ENCODE assay signal across 18 cellular contexts in the genomic region with DNA sequence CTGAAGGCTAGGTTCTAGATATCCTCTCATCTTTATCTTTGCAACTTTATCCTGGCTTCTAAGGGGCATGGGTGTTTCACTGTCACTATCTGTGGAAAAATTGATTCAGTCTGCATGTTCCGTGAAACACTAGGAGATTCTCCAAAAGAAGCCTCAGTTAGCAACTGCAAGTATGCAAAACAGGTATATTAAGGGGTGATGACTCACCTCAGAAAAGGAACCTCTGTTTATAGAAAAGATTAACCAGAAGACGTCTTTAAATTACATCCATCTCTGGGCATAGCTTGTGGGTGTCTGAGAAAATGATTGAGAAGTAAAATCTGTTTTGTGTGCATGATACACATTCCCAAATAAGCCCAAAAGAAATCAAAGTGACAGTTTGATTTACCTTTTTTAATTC.
DNase-seq lines count a peak whose midpoint lies in the region; ATAC-seq and TF ChIP-seq lines count a peak whose summit lies in the region.
"Had no signal": no experiment of that assay in that cellular context is flagged by ENCODE, and none has a peak within 500 bp of the region (broad histone marks: within the 10 kb centered on the region; RNA-seq: fewer than 3 reads in every experiment).

No MANE protein-coding gene starts in this region.

- TF ChIP-seq CTCF in A673 (conservative IDR thresholded peaks at IDR 0.05; ENCODE audit: low read depth, low read length) (no peak), CD14-positive monocyte (IDR thresholded peaks at IDR 0.05) (no peak)

- no peak for DNase-seq in activated CD4-positive, alpha-beta T cell treated with anti-CD3 and anti-CD28 coated beads, Interleukin-2, amount 50 U/mL, for 48 hours
- DNase-seq in A673 (ENCODE audit: low spot score) (no peak), CD14-positive monocyte (ENCODE audit: low spot score) (no peak)
- no peak for DNase-seq in activated CD8-positive, alpha-beta memory T cell treated with anti-CD3 and anti-CD28 coated beads for 24 hours
- DNase-seq: activated CD4-positive, alpha-beta T cell treated with anti-CD3 and anti-CD28 coated beads for 48 hours; activated naive CD4-positive, alpha-beta T cell treated with anti-CD3 and anti-CD28 coated beads for 36 hours; EL; foreskin fibroblast; left colon; NCI-H774; stimulated activated CD4-positive, alpha-beta T cell treated with anti-CD3 and anti-CD28 coated beads, Interleukin-2, amount 100 ng/mL, for 24 hours; substantia nigra had no signal

- CTCF ChIA-PET in A673 (lab: Charles Lee): no interaction called here

- H3K36me3 ChIP-seq in A673 (ENCODE audit: insufficient read depth, low read length, poor library complexity, severe bottlenecking): no peaks in the 10 kb centered on the region

- BruUV-seq in A673 (replicated peaks; lab: Mats Ljungman, UMichigan): no TSS peak

- H3K27me3 ChIP-seq in A673 (replicated peaks; ENCODE audit: insufficient read depth, low read depth, low read length, poor library complexity): peaks cover 8% of the 10 kb centered on the region

- intact Hi-C loops in A673 (cut with micrococcal nuclease; ENCODE audit: unreplicated experiment): no loop called here
- intact Hi-C loops in CD14-positive monocyte (cut with micrococcal nuclease): no loop called here

- no peaks in the 10 kb centered on the region for H3K4me1 Mint-ChIP-seq in CD14-positive monocyte

- peaks cover 0 to 7% (median 0%) of the 10 kb centered on the region in 7 donors for H3K9me3 Mint-ChIP-seq in CD14-positive monocyte
- H3K9me3 Mint-ChIP-seq: activated naive CD4-positive, alpha-beta T cell treated with anti-CD3 and anti-CD28 coated beads for 36 hours had no signal

- H3K4me1 ChIP-seq in A673 (ENCODE audit: insufficient read depth, low read length, poor library complexity, severe bottlenecking): no peaks in the 10 kb centered on the region

- no peak overlapping the region for H3K4me3 Mint-ChIP-seq in CD14-positive monocyte
- H3K4me3 Mint-ChIP-seq: activated naive CD4-positive, alpha-beta T cell treated with anti-CD3 and anti-CD28 coated beads for 36 hours had no signal

- H3K9me3 ChIP-seq in A673 (ENCODE audit: low read depth, low read length, poor library complexity, severe bottlenecking): no peaks in the 10 kb centered on the region

- H3K36me3 Mint-ChIP-seq in CD14-positive monocyte: no peaks in the 10 kb centered on the region

- no peak overlapping the region for H3K4me3 ChIP-seq in A673 (ENCODE audit: low read depth, low read length, poor library complexity, severe bottlenecking)
- H3K4me3 ChIP-seq: K562 had no signal

- ATAC-seq in GM18861 (IDR thresholded peaks at IDR 0.05; ENCODE audit: unreplicated experiment) (peak; percentile 72), GM21381 (IDR thresholded peaks at IDR 0.05; ENCODE audit: unreplicated experiment) (peak; percentile 66), HG02943 (IDR thresholded peaks at IDR 0.05; ENCODE audit: low read depth, unreplicated experiment) (peak; percentile 61), HG03469 (IDR thresholded peaks at IDR 0.05; ENCODE audit: unreplicated experiment) (peak; percentile 41)
- ATAC-seq: K562, left colon, sciatic nerve had no signal

- H3K27me3 Mint-ChIP-seq in CD14-positive monocyte (ENCODE audit: low read depth in 3 of 3): peaks cover 2 to 3% (median 2%) of the 10 kb centered on the region in 3 donors

- H3K27ac ChIP-seq in A673 (ENCODE audit: low read depth, low read length, poor library complexity, severe bottlenecking): no peak overlapping the region

- POLR2A ChIA-PET in A673 (lab: Charles Lee; ENCODE audit: low non-redundant PET): no interaction called here

- H3K27ac Mint-ChIP-seq in CD14-positive monocyte: no peak overlapping the region
- H3K27ac Mint-ChIP-seq: activated naive CD4-positive, alpha-beta T cell treated with anti-CD3 and anti-CD28 coated beads for 36 hours had no signal
